ENCODE assay signal across 20 cellular contexts in genomic region chr17:60627113-60627512, GRCh38.
"Had no signal": no experiment of that assay in that cellular context is flagged by ENCODE, and none has a peak within 500 bp of the region (broad histone marks: within the 10 kb centered on the region; RNA-seq: fewer than 3 reads in every experiment).

No MANE protein-coding gene starts in this region.

- ATAC-seq: left lung, lower lobe of right lung, natural killer cell, right cardiac atrium had no signal

- H3K9me3 ChIP-seq: esophagus muscularis mucosa, left lung, lower lobe of right lung, uterus had no signal

- H3K36me3 ChIP-seq: uterus had no signal

- H3K4me3 ChIP-seq: esophagus muscularis mucosa, left lung, lower lobe of right lung, neural progenitor cell, uterus had no signal

- H3K4me1 ChIP-seq: left lung, lower lobe of right lung, neural progenitor cell, uterus had no signal

- DNase-seq: activated CD4-positive, alpha-beta T cell treated with anti-CD3 and anti-CD28 coated beads for 4 hours; activated CD4-positive, alpha-beta T cell treated with anti-CD3 and anti-CD28 coated beads, Interleukin-2, amount 50 U/mL, for 48 hours; activated CD8-positive, alpha-beta memory T cell treated with anti-CD3 and anti-CD28 coated beads for 24 hours; activated effector memory CD4-positive, alpha-beta T cell treated with Interleukin-2 at 50 U/mL for 16 hours; activated naive CD4-positive, alpha-beta T cell treated with Interleukin-2 at 50 U/mL for 16 hours; anterior cingulate cortex; dermis blood vessel endothelial cell; effector CD4-positive, alpha-beta T cell; foreskin melanocyte; kidney glomerular epithelial cell; left lung; lower lobe of right lung; mesenchymal stem cell; natural killer cell; occipital lobe; right cardiac atrium; substantia nigra; uterus had no signal

- H3K27ac ChIP-seq: esophagus muscularis mucosa, left lung, lower lobe of right lung, neural progenitor cell, uterus had no signal

- H3K27me3 ChIP-seq: esophagus muscularis mucosa, left lung, neural progenitor cell, uterus had no signal
